Comparison of ENCODE assay signal across 10 cellular contexts in genomic region chr12:2624543-2625266, GRCh38.
DNase-seq lines count a peak whose midpoint lies in the region; ATAC-seq and TF ChIP-seq lines count a peak whose summit lies in the region.
"Had no signal": no experiment of that assay in that cellular context is flagged by ENCODE, and none has a peak within 500 bp of the region (broad histone marks: within the 10 kb centered on the region; RNA-seq: fewer than 3 reads in every experiment).

No MANE protein-coding gene starts in this region.

- no peak overlapping the region for H3K27ac ChIP-seq in neuronal stem cell (replicated peaks; ENCODE audit: low read length)
- H3K27ac ChIP-seq in CD4-positive, alpha-beta memory T cell (ENCODE audit: low read depth, low read length), result no peak overlapping the region
- H3K27ac ChIP-seq: tibial artery had no signal

- H2AFZ ChIP-seq in Loucy (ENCODE audit: low read length) (no peak overlapping the region), neuronal stem cell (ENCODE audit: low read length) (peak overlapping the region; percentile 22)

- WGBS in neuronal stem cell (ENCODE audit: extremely low coverage in 2 of 2, insufficient read length in 2 of 2, insufficient replicate concordance in 1 of 2), 2 donors, result no CpG with 5 or more reads among the region's 19 CpGs

- no peaks in the 10 kb centered on the region for H3K4me1 ChIP-seq in Loucy (ENCODE audit: insufficient read depth, low read length, poor library complexity, severe bottlenecking)
- peaks cover 0 to 8% of the 10 kb centered on the region in 2 donors for H3K4me1 ChIP-seq in neuronal stem cell (ENCODE audit: control insufficient read depth in 2 of 2, insufficient read depth in 1 of 2, low read depth in 1 of 2, low read length in 2 of 2)
- no peaks in the 10 kb centered on the region for H3K4me1 ChIP-seq in CD4-positive, alpha-beta memory T cell (ENCODE audit: insufficient read depth, low read length)
- H3K4me1 ChIP-seq: tibial artery had no signal

- no peak overlapping the region for H2AK5ac ChIP-seq in neuronal stem cell (ENCODE audit: low read depth, low read length)

- H3F3A ChIP-seq in Loucy (ENCODE audit: low read depth), result no peaks in the 10 kb centered on the region

- no peak overlapping the region for H3K4me3 ChIP-seq in Loucy (ENCODE audit: low read length, poor library complexity, severe bottlenecking)
- no peak overlapping the region for H3K4me3 ChIP-seq in neuronal stem cell (ENCODE audit: low read length in 2 of 2)
- no peak overlapping the region for H3K4me3 ChIP-seq in CD4-positive, alpha-beta memory T cell (ENCODE audit: low read length in 2 of 2)
- H3K4me3 ChIP-seq: tibial artery had no signal

- no peaks in the 10 kb centered on the region for H4K20me1 ChIP-seq in Loucy (ENCODE audit: insufficient read depth, low read length, poor library complexity, severe bottlenecking)

- no peak overlapping the region for H2BK12ac ChIP-seq in neuronal stem cell (ENCODE audit: low read length)

- H2BK120ac ChIP-seq in neuronal stem cell (ENCODE audit: low read depth, low read length), result no peak overlapping the region

- H3K79me1 ChIP-seq in neuronal stem cell (ENCODE audit: low read depth, low read length), result no peaks in the 10 kb centered on the region

- H3K27me3 ChIP-seq in Loucy (ENCODE audit: insufficient read depth, low read length, poor library complexity, severe bottlenecking), result no peaks in the 10 kb centered on the region
- peaks cover 0 to 25% (median 0%) of the 10 kb centered on the region in 3 experiments for H3K27me3 ChIP-seq in neuronal stem cell (ENCODE audit: control insufficient read depth in 3 of 3, insufficient read depth in 3 of 3, low read depth in 1 of 3, low read length in 3 of 3)
- H3K27me3 ChIP-seq in CD4-positive, alpha-beta memory T cell (ENCODE audit: insufficient read depth, low read length), result no peaks in the 10 kb centered on the region
- H3K27me3 ChIP-seq: tibial artery had no signal

- H3K9me3 ChIP-seq in Loucy (ENCODE audit: insufficient read depth, low read depth, low read length), result no peaks in the 10 kb centered on the region
- no peaks in the 10 kb centered on the region for H3K9me3 ChIP-seq in neuronal stem cell (replicated peaks in 1 of 2; ENCODE audit: control insufficient read depth in 2 of 2, insufficient read depth in 1 of 2, low read depth in 1 of 2, low read length in 2 of 2)
- no peaks in the 10 kb centered on the region for H3K9me3 ChIP-seq in CD4-positive, alpha-beta memory T cell (ENCODE audit: control insufficient read depth in 1 of 2, low read length in 2 of 2)
- H3K9me3 ChIP-seq: tibial artery had no signal

- H3K9ac ChIP-seq in Loucy (ENCODE audit: low read depth, low read length, poor library complexity, severe bottlenecking) (no peak overlapping the region), neuronal stem cell (ENCODE audit: low read depth, low read length, poor library complexity) (no peak overlapping the region)

- ATAC-seq in activated CD4-positive, alpha-beta T cell treated with anti-CD3 and anti-CD28 coated beads for 36 hours, result no peak
- ATAC-seq in GM19023 (IDR thresholded peaks at IDR 0.05; ENCODE audit: unreplicated experiment), result no peak

- no peaks in the 10 kb centered on the region for H3K36me3 Mint-ChIP-seq in activated CD4-positive, alpha-beta T cell treated with anti-CD3 and anti-CD28 coated beads for 36 hours (ENCODE audit: low read depth)
- H3K36me3 Mint-ChIP-seq in CD4-positive, alpha-beta memory T cell, result no peaks in the 10 kb centered on the region
- H3K36me3 Mint-ChIP-seq: naive B cell had no signal

- peak; percentile 64 for TF ChIP-seq CTCF in Loucy (conservative IDR thresholded peaks at IDR 0.05; ENCODE audit: low read length)

- H4K8ac ChIP-seq in neuronal stem cell (ENCODE audit: low read depth, low read length), result no peak overlapping the region

- H3K14ac ChIP-seq in neuronal stem cell (ENCODE audit: low read length), result no peak overlapping the region

- H3K18ac ChIP-seq in neuronal stem cell (ENCODE audit: low read length), result peak overlapping the region; percentile 7

- peaks cover 8% of the 10 kb centered on the region for H3K4me1 Mint-ChIP-seq in activated CD4-positive, alpha-beta T cell treated with anti-CD3 and anti-CD28 coated beads for 36 hours
- no peaks in the 10 kb centered on the region for H3K4me1 Mint-ChIP-seq in CD4-positive, alpha-beta memory T cell

- no peak overlapping the region for H3K4me3 Mint-ChIP-seq in activated CD4-positive, alpha-beta T cell treated with anti-CD3 and anti-CD28 coated beads for 36 hours
- H3K4me3 Mint-ChIP-seq in CD4-positive, alpha-beta memory T cell, result no peak overlapping the region
- H3K4me3 Mint-ChIP-seq: naive B cell had no signal

- H3K4me2 ChIP-seq in Loucy (ENCODE audit: low read depth, low read length, poor library complexity, severe bottlenecking), result no peak overlapping the region
- no peak overlapping the region for H3K4me2 ChIP-seq in neuronal stem cell (ENCODE audit: insufficient read depth, low read length, poor library complexity, severe bottlenecking)

- no peak overlapping the region for H3K27ac Mint-ChIP-seq in activated CD4-positive, alpha-beta T cell treated with anti-CD3 and anti-CD28 coated beads for 36 hours
- H3K27ac Mint-ChIP-seq in CD4-positive, alpha-beta memory T cell, result no peak overlapping the region
- H3K27ac Mint-ChIP-seq: naive B cell had no signal

- POLR2A ChIA-PET in activated CD4-positive, alpha-beta T cell treated with anti-CD3 and anti-CD28 coated beads for 36 hours (lab: Charles Lee), result no interaction called here
- POLR2A ChIA-PET in CD4-positive, alpha-beta memory T cell (lab: Charles Lee; ENCODE audit: partially characterized antibody), result no interaction called here

- CTCF ChIA-PET in activated CD4-positive, alpha-beta T cell treated with anti-CD3 and anti-CD28 coated beads for 36 hours (lab: Charles Lee), result no interaction called here
- CTCF ChIA-PET in CD4-positive, alpha-beta memory T cell (lab: Charles Lee; ENCODE audit: partially characterized antibody), result no interaction called here

- no peak overlapping the region for H2BK15ac ChIP-seq in neuronal stem cell (ENCODE audit: low read length)

- H3K9me3 Mint-ChIP-seq in activated CD4-positive, alpha-beta T cell treated with anti-CD3 and anti-CD28 coated beads for 36 hours (ENCODE audit: low read depth), result no peaks in the 10 kb centered on the region
- peaks cover 0 to 3% (median 0%) of the 10 kb centered on the region in 8 donors for H3K9me3 Mint-ChIP-seq in CD4-positive, alpha-beta memory T cell
- H3K9me3 Mint-ChIP-seq: naive B cell had no signal

- H2BK5ac ChIP-seq in neuronal stem cell (ENCODE audit: low read length), result no peak overlapping the region

- intact Hi-C loops in activated CD4-positive, alpha-beta T cell treated with anti-CD3 and anti-CD28 coated beads for 36 hours (cut with DNase I, micrococcal nuclease), result no loop called here
- intact Hi-C loops in CD4-positive, alpha-beta memory T cell (cut with micrococcal nuclease), result no loop called here

- H3K9me2 ChIP-seq in Loucy (replicated peaks; ENCODE audit: low read depth, low read length), result no peaks in the 10 kb centered on the region

- no peak overlapping the region for H3K23ac ChIP-seq in neuronal stem cell (ENCODE audit: low read depth, low read length, poor library complexity)

- DNase-seq in activated CD4-positive, alpha-beta T cell treated with anti-CD3 and anti-CD28 coated beads for 36 hours, result peak; percentile 68
- no peak for DNase-seq in activated CD4-positive, alpha-beta T cell treated with anti-CD3 and anti-CD28 coated beads for 1 hour
- DNase-seq in T47D (ENCODE audit: low read depth in 1 of 2, low spot score in 1 of 2), result peak; percentile 27 to 94
- peak; percentile 36 for DNase-seq in neuronal stem cell (ENCODE audit: low spot score)
- no peak for DNase-seq in CD4-positive, alpha-beta memory T cell
- no peak for DNase-seq in LoVo (ENCODE audit: low spot score)
- DNase-seq: naive B cell, tibial artery had no signal

- no peak overlapping the region for H3K4ac ChIP-seq in neuronal stem cell (ENCODE audit: low read length)

- peaks cover 30% of the 10 kb centered on the region for H3K27me3 Mint-ChIP-seq in activated CD4-positive, alpha-beta T cell treated with anti-CD3 and anti-CD28 coated beads for 36 hours
- peaks cover 16 to 23% of the 10 kb centered on the region in 2 donors for H3K27me3 Mint-ChIP-seq in CD4-positive, alpha-beta memory T cell

- H3K36me3 ChIP-seq in Loucy (ENCODE audit: insufficient read depth, low read length) (no peaks in the 10 kb centered on the region), neuronal stem cell (replicated peaks in 1 of 2; ENCODE audit: control insufficient read depth in 2 of 2, insufficient read depth in 2 of 2, low read length in 2 of 2) (no peaks in the 10 kb centered on the region)
- H3K36me3 ChIP-seq in CD4-positive, alpha-beta memory T cell (ENCODE audit: insufficient read depth, low read length), result no peaks in the 10 kb centered on the region

- in situ Hi-C loops in T47D (cut with HindIII; ENCODE audit: low pct_unique_long_range_greater_than_20kb, low sequenced_read_pairs), result no loop called here

- no peaks in the 10 kb centered on the region for H3K79me2 ChIP-seq in Loucy (ENCODE audit: insufficient read depth, low read length)

- H4K91ac ChIP-seq in neuronal stem cell (ENCODE audit: low read depth, low read length, poor library complexity), result no peak overlapping the region

Comparison
In these comparisons a context has a peak if more than half of its experiments do, and no peak if none do; other contexts are left out.
1. DNase-seq: peak in activated CD4-positive, alpha-beta T cell treated with anti-CD3 and anti-CD28 coated beads for 36 hours (single experiment), T47D (2 of 2) and neuronal stem cell (single experiment); none in activated CD4-positive, alpha-beta T cell treated with anti-CD3 and anti-CD28 coated beads for 1 hour (single experiment), CD4-positive, alpha-beta memory T cell (0 of 5) and LoVo (single experiment).